ENCODE assay signal across 1 cellular context in genomic region chr3:160616311-160616710, GRCh38.
TF ChIP-seq lines count a peak whose summit lies in the region.

No MANE protein-coding gene starts in this region.

TF ChIP-seq in GM23338, 12 proteins besides CTCF, POLR2A, EP300 and RAD21:
- TF ChIP-seq REST (IDR thresholded peaks at IDR 0.05; ENCODE audit: unreplicated experiment) (no peak), ZNF114 (CRISPR knock-in tag; IDR thresholded peaks at IDR 0.05) (no peak), ETS1 (IDR thresholded peaks at IDR 0.05) (no peak), EZH2phosphoT487 (IDR thresholded peaks at IDR 0.05; ENCODE audit: unreplicated experiment) (no peak), POLR2AphosphoS5 (IDR thresholded peaks at IDR 0.05; ENCODE audit: low read depth) (no peak), JUNB (IDR thresholded peaks at IDR 0.05; ENCODE audit: unreplicated experiment) (no peak), CREB1 (CRISPR knock-in tag; IDR thresholded peaks at IDR 0.05; ENCODE audit: low read depth) (no peak), EZH2 (IDR thresholded peaks at IDR 0.05; ENCODE audit: low read depth, unreplicated experiment) (no peak), NANOG (IDR thresholded peaks at IDR 0.05; ENCODE audit: borderline replicate concordance) (no peak), ZNF331 (CRISPR knock-in tag; IDR thresholded peaks at IDR 0.05; ENCODE audit: low read depth) (no peak)
TF ChIP-seq in GM23338: peak in this region for 0.
